In genomic region chr5:97100486-97100885, GRCh38 we compare ENCODE assay signal across 18 cellular contexts. TPM values are rescaled to one million over a fixed set of nuclear protein-coding genes. Genes with fewer than 3 reads are reported as not detected.
"Had no signal": no experiment of that assay in that cellular context is flagged by ENCODE, and none has a peak within 500 bp of the region (broad histone marks: within the 10 kb centered on the region; RNA-seq: fewer than 3 reads in every experiment).

No MANE protein-coding gene starts in this region.

- H3K4me1 ChIP-seq: esophagus squamous epithelium, gastrocnemius medialis had no signal

- H3K9me3 Mint-ChIP-seq: activated B cell treated with CpG ODN at 0.5 μM for 24 hours; naive B cell; stimulated activated effector memory CD8-positive, alpha-beta T cell treated with anti-CD3 and anti-CD28 coated beads, Interleukin-12 subunit alpha, Interleukin-12 subunit beta, amount 100 ng/mL, for 72 hours; T-helper 1 cell treated with Interleukin-12 subunit alpha and Interleukin-12 subunit beta and Interleukin-4 antibody, amounts not matched to agents 30 μg/mL and 1 μg/mL, for 36 hours had no signal

- H3K27me3 ChIP-seq: esophagus squamous epithelium, gastrocnemius medialis, right atrium auricular region had no signal

- H3K27me3 Mint-ChIP-seq: activated B cell treated with CpG ODN at 0.5 μM for 24 hours, naive B cell, type B pancreatic cell had no signal

- DNase-seq: activated B cell treated with CpG ODN at 0.5 μM for 24 hours; activated CD4-positive, alpha-beta T cell treated with anti-CD3 and anti-CD28 coated beads, Interleukin-2, amount 50 U/mL, for 1 hour; activated naive CD4-positive, alpha-beta T cell treated with anti-CD3 and anti-CD28 coated beads, Interleukin-2, amount 50 U/mL, for 16 hours; activated T-cell treated with anti-CD3 and anti-CD28 coated beads, Interleukin-2, amount 50 U/mL, for 1 hour; esophagus squamous epithelium; gastrocnemius medialis; kidney; midbrain; naive B cell; posterior cingulate gyrus had no signal

- H3K4me1 Mint-ChIP-seq: activated B cell treated with CpG ODN at 0.5 μM for 24 hours had no signal

- H3K9me3 ChIP-seq: esophagus squamous epithelium, gastrocnemius medialis, right atrium auricular region had no signal

- H3K4me3 ChIP-seq: esophagus squamous epithelium, gastrocnemius medialis, right atrium auricular region had no signal

- H3K4me3 Mint-ChIP-seq: activated B cell treated with CpG ODN at 0.5 μM for 24 hours; naive B cell; stimulated activated effector memory CD8-positive, alpha-beta T cell treated with anti-CD3 and anti-CD28 coated beads, Interleukin-12 subunit alpha, Interleukin-12 subunit beta, amount 100 ng/mL, for 72 hours; T-helper 1 cell treated with Interleukin-12 subunit alpha and Interleukin-12 subunit beta and Interleukin-4 antibody, amounts not matched to agents 30 μg/mL and 1 μg/mL, for 36 hours; type B pancreatic cell had no signal

- ATAC-seq: gastrocnemius medialis; SK-N-SH treated with all-trans-retinoic acid at 6 μM for 48 hours; stimulated activated effector memory CD8-positive, alpha-beta T cell treated with anti-CD3 and anti-CD28 coated beads, Interleukin-12 subunit alpha, Interleukin-12 subunit beta, amount 100 ng/mL, for 72 hours had no signal

- H3K36me3 Mint-ChIP-seq: stimulated activated effector memory CD8-positive, alpha-beta T cell treated with anti-CD3 and anti-CD28 coated beads, Interleukin-12 subunit alpha, Interleukin-12 subunit beta, amount 100 ng/mL, for 72 hours had no signal

- H3K27ac Mint-ChIP-seq: activated B cell treated with CpG ODN at 0.5 μM for 24 hours; stimulated activated effector memory CD8-positive, alpha-beta T cell treated with anti-CD3 and anti-CD28 coated beads, Interleukin-12 subunit alpha, Interleukin-12 subunit beta, amount 100 ng/mL, for 72 hours; T-helper 1 cell treated with Interleukin-12 subunit alpha and Interleukin-12 subunit beta and Interleukin-4 antibody, amounts not matched to agents 30 μg/mL and 1 μg/mL, for 36 hours; type B pancreatic cell had no signal

- H3K27ac ChIP-seq: esophagus squamous epithelium, gastrocnemius medialis, right atrium auricular region had no signal

- H3K36me3 ChIP-seq: esophagus squamous epithelium, gastrocnemius medialis, right atrium auricular region had no signal

RNA-seq across cellular contexts. Expression of gene LIX1, which starts 41.9 kb away (rescaled TPM):
- total RNA-seq: activated B cell treated with CpG ODN at 0.5 μM for 24 hours; activated CD8-positive, alpha-beta memory T cell treated with anti-CD3 and anti-CD28 coated beads for 36 hours; esophagus squamous epithelium; gastrocnemius medialis; liver; right atrium auricular region; subcutaneous adipose tissue had no signal
- polyA plus RNA-seq: liver had no signal
